In genomic region chr1:210360852-210361477, GRCh38 we compare ENCODE assay signal across 9 cellular contexts. TPM values are rescaled to one million over a fixed set of nuclear protein-coding genes. Genes with fewer than 3 reads are reported as not detected.
DNase-seq lines count a peak whose midpoint lies in the region; ATAC-seq, FAIRE-seq and TF ChIP-seq lines count a peak whose summit lies in the region.
"Had no signal": no experiment of that assay in that cellular context is flagged by ENCODE, and none has a peak within 500 bp of the region (broad histone marks: within the 10 kb centered on the region; RNA-seq: fewer than 3 reads in every experiment).

No MANE protein-coding gene starts in this region.

- H3K36me3 Mint-ChIP-seq in activated T-helper 2 cell treated with anti-CD3 and anti-CD28 coated beads, Interferon-gamma antibody, Interleukin-2, Interleukin-4, amounts not matched to agents 10 μg/mL and 5 μg/mL and 100 μg/mL, durations not matched to agents 14 hours and 24 hours and 36 hours (ENCODE audit: low read depth) = no peaks in the 10 kb centered on the region

- no peak overlapping the region for H3K4me3 Mint-ChIP-seq in activated T-helper 2 cell treated with anti-CD3 and anti-CD28 coated beads, Interferon-gamma antibody, Interleukin-2, Interleukin-4, amounts not matched to agents 10 μg/mL and 5 μg/mL and 100 μg/mL, durations not matched to agents 14 hours and 24 hours and 36 hours (ENCODE audit: low read depth)
- H3K4me3 Mint-ChIP-seq: dendritic cell treated with granulocyte-macrophage colony-stimulating factor and Interleukin-4, amounts not matched to agents 40 ng/mL and 50 ng/mL, for 4 days had no signal

- no peaks in the 10 kb centered on the region for H3K9me3 Mint-ChIP-seq in activated T-helper 2 cell treated with anti-CD3 and anti-CD28 coated beads, Interferon-gamma antibody, Interleukin-2, Interleukin-4, amounts not matched to agents 10 μg/mL and 5 μg/mL and 100 μg/mL, durations not matched to agents 14 hours and 24 hours and 36 hours
- H3K9me3 Mint-ChIP-seq: dendritic cell treated with granulocyte-macrophage colony-stimulating factor and Interleukin-4, amounts not matched to agents 40 ng/mL and 50 ng/mL, for 4 days had no signal

- no peak for DNase-seq in GM12864 (ENCODE audit: low read depth)
- peak; percentile 50 for DNase-seq in SW480 (ENCODE audit: low spot score)
- DNase-seq in frontal cortex (ENCODE audit: low spot score in 2 of 2) = peak; percentile 22 to 52
- no peak for DNase-seq in sciatic nerve (ENCODE audit: low spot score)
- DNase-seq in activated T-helper 2 cell treated with anti-CD3 and anti-CD28 coated beads, Interferon-gamma antibody, Interleukin-2, Interleukin-4, amounts not matched to agents 10 μg/mL and 5 μg/mL and 100 μg/mL, durations not matched to agents 14 hours and 24 hours and 36 hours (ENCODE audit: low spot score) = no peak
- DNase-seq in OCI-M2 (lab: John Stamatoyannopoulos, UW; ENCODE audit: unreplicated experiment) = no peak

- peaks cover 2% of the 10 kb centered on the region for H3K4me1 Mint-ChIP-seq in activated T-helper 2 cell treated with anti-CD3 and anti-CD28 coated beads, Interferon-gamma antibody, Interleukin-2, Interleukin-4, amounts not matched to agents 10 μg/mL and 5 μg/mL and 100 μg/mL, durations not matched to agents 14 hours and 24 hours and 36 hours (ENCODE audit: low read depth)

- peak; percentile 56 for TF ChIP-seq CTCF in GM12864 (IDR thresholded peaks at IDR 0.05; ENCODE audit: low read depth, low read length, missing control alignments)

- H3K4me3 ChIP-seq in GM12864 (ENCODE audit: low read depth, low read length) = no peak overlapping the region

- peaks cover 18% of the 10 kb centered on the region for H3K27me3 Mint-ChIP-seq in activated T-helper 2 cell treated with anti-CD3 and anti-CD28 coated beads, Interferon-gamma antibody, Interleukin-2, Interleukin-4, amounts not matched to agents 10 μg/mL and 5 μg/mL and 100 μg/mL, durations not matched to agents 14 hours and 24 hours and 36 hours (ENCODE audit: low read depth)
- H3K27me3 Mint-ChIP-seq: dendritic cell treated with granulocyte-macrophage colony-stimulating factor and Interleukin-4, amounts not matched to agents 40 ng/mL and 50 ng/mL, for 4 days had no signal

- intact Hi-C loops in sciatic nerve (cut with DNase I) = no loop called here
- intact Hi-C loops in activated T-helper 2 cell treated with anti-CD3 and anti-CD28 coated beads, Interferon-gamma antibody, Interleukin-2, Interleukin-4, amounts not matched to agents 10 μg/mL and 5 μg/mL and 100 μg/mL, durations not matched to agents 14 hours and 24 hours and 36 hours (cut with micrococcal nuclease) = loop anchor here (2.0 kb wide), 1 partner anchor 40 kb away; no protein-coding TSS in a partner anchor

- H3K27ac Mint-ChIP-seq in activated T-helper 2 cell treated with anti-CD3 and anti-CD28 coated beads, Interferon-gamma antibody, Interleukin-2, Interleukin-4, amounts not matched to agents 10 μg/mL and 5 μg/mL and 100 μg/mL, durations not matched to agents 14 hours and 24 hours and 36 hours = no peak overlapping the region
- H3K27ac Mint-ChIP-seq: dendritic cell treated with granulocyte-macrophage colony-stimulating factor and Interleukin-4, amounts not matched to agents 40 ng/mL and 50 ng/mL, for 4 days had no signal

- peak; percentile 96 for FAIRE-seq in A204.1 (lab: Jason Lieb, UNC)
- FAIRE-seq in frontal cortex (lab: Jason Lieb, UNC) = peak; percentile 99

- ATAC-seq in HG03520 (IDR thresholded peaks at IDR 0.05; ENCODE audit: unreplicated experiment) = peak; percentile 68
- peak; percentile 66 for ATAC-seq in sciatic nerve

RNA-seq across cellular contexts. Expression of gene HHAT, which starts 32.3 kb away (rescaled TPM):
- 2.4 TPM for total RNA-seq in frontal cortex
- 7.7 TPM for total RNA-seq in sciatic nerve
- total RNA-seq in activated T-helper 2 cell treated with anti-CD3 and anti-CD28 coated beads, Interferon-gamma antibody, Interleukin-2, Interleukin-4, amounts not matched to agents 10 μg/mL and 5 μg/mL and 100 μg/mL, durations not matched to agents 14 hours and 24 hours and 36 hours = 0.43 and 0.57 TPM in 2 replicates

Comparison
In these comparisons a context has a peak if more than half of its experiments do, and no peak if none do; other contexts are left out.
1. DNase-seq: peak in SW480 (single experiment) and frontal cortex (2 of 2); none in GM12864 (single experiment), sciatic nerve (single experiment), activated T-helper 2 cell treated with anti-CD3 and anti-CD28 coated beads, Interferon-gamma antibody, Interleukin-2, Interleukin-4, amounts not matched to agents 10 μg/mL and 5 μg/mL and 100 μg/mL, durations not matched to agents 14 hours and 24 hours and 36 hours (single experiment) and OCI-M2 (single experiment).